In genomic region chr22:44706488-44706887, GRCh38 we compare ENCODE assay signal across 28 cellular contexts.
"Had no signal": no experiment of that assay in that cellular context is flagged by ENCODE, and none has a peak within 500 bp of the region (broad histone marks: within the 10 kb centered on the region; RNA-seq: fewer than 3 reads in every experiment).

No MANE protein-coding gene starts in this region.

- H3K27me3 Mint-ChIP-seq: stimulated activated naive B cell treated with anti-CD40 and anti-IgM and Interleukin-4, amounts not matched to agents 10 μg/mL and 1 μg/mL and 100 μg/mL, for 72 hours had no signal

- H3K27me3 ChIP-seq: right atrium auricular region, right lobe of liver, testis, thyroid gland, transverse colon, upper lobe of left lung, vagina had no signal

- DNase-seq: hypothalamus; immature natural killer cell; kidney; left lung; lower lobe of right lung; mammary epithelial cell; mesenchymal stem cell; natural killer cell; occipital lobe; right lobe of liver; stimulated activated CD4-positive, alpha-beta T cell treated with anti-CD3 and anti-CD28 coated beads, Interleukin-1b, Interleukin-23, amount 100 ng/mL, for 48 hours; stimulated activated CD4-positive, alpha-beta T cell treated with anti-CD3 and anti-CD28 coated beads, Interleukin-2, amount 100 ng/mL, for 48 hours; stimulated activated CD4-positive, alpha-beta T cell treated with anti-CD3 and anti-CD28 coated beads, Interleukin-4, amount 100 ng/mL, for 4 hours; stimulated activated CD8-positive, alpha-beta memory T cell treated with anti-CD3 and anti-CD28 coated beads, Interleukin-4, amount 100 ng/mL, for 48 hours; stimulated activated naive B cell treated with anti-CD40 and anti-IgM and Interleukin-4, amounts not matched to agents 10 μg/mL and 1 μg/mL and 100 μg/mL, for 72 hours; stimulated activated naive CD8-positive, alpha-beta T cell treated with anti-CD3 and anti-CD28 coated beads, Interleukin-15, Interleukin-2, amounts not matched to agents 100 U/mL and 50 U/mL, for 24 hours; stomach; testis; thyroid gland; transverse colon; upper lobe of left lung had no signal

- H3K36me3 Mint-ChIP-seq: natural killer cell had no signal

- H3K27ac ChIP-seq: left lung, lower lobe of right lung, neutrophil, parathyroid adenoma, right atrium auricular region, right lobe of liver, stomach, testis, thyroid gland, transverse colon, upper lobe of left lung, vagina had no signal

- H3K36me3 ChIP-seq: left lung, lower lobe of right lung, neutrophil, right atrium auricular region, right lobe of liver, stomach, thyroid gland, transverse colon, upper lobe of left lung, vagina had no signal

- H3K4me3 Mint-ChIP-seq: stimulated activated naive B cell treated with anti-CD40 and anti-IgM and Interleukin-4, amounts not matched to agents 10 μg/mL and 1 μg/mL and 100 μg/mL, for 72 hours had no signal

- H3K9ac ChIP-seq: parathyroid adenoma had no signal

- FAIRE-seq: islet of Langerhans, kidney had no signal

- H3K27ac Mint-ChIP-seq: immature natural killer cell; natural killer cell; stimulated activated naive B cell treated with anti-CD40 and anti-IgM and Interleukin-4, amounts not matched to agents 10 μg/mL and 1 μg/mL and 100 μg/mL, for 72 hours had no signal

- H3K9me3 Mint-ChIP-seq: natural killer cell; stimulated activated naive B cell treated with anti-CD40 and anti-IgM and Interleukin-4, amounts not matched to agents 10 μg/mL and 1 μg/mL and 100 μg/mL, for 72 hours had no signal

- ATAC-seq: left colon; left lung; lower lobe of right lung; natural killer cell; right lobe of liver; stimulated activated naive B cell treated with anti-CD40 and anti-IgM and Interleukin-4, amounts not matched to agents 10 μg/mL and 1 μg/mL and 100 μg/mL, for 72 hours; stimulated activated naive CD8-positive, alpha-beta T cell treated with anti-CD3 and anti-CD28 coated beads, Interleukin-15, Interleukin-2, amounts not matched to agents 100 U/mL and 50 U/mL, for 24 hours had no signal

- H3K9me3 ChIP-seq: left lung, lower lobe of right lung, neutrophil, right atrium auricular region, right lobe of liver, stomach, testis, thyroid gland, transverse colon, upper lobe of left lung, vagina had no signal

- H2AFZ ChIP-seq: parathyroid adenoma had no signal

- H3K4me3 ChIP-seq: left lung, lower lobe of right lung, right atrium auricular region, right lobe of liver, smooth muscle cell, stomach, testis, thyroid gland, transverse colon, upper lobe of left lung, vagina had no signal

- H3K4me1 ChIP-seq: testis had no signal
